16 cellular contexts compared by ENCODE assay signal in genomic region chr11:2581151-2581930, GRCh38.
DNase-seq lines count a peak whose midpoint lies in the region; ATAC-seq and TF ChIP-seq lines count a peak whose summit lies in the region.
"Had no signal": no experiment of that assay in that cellular context is flagged by ENCODE, and none has a peak within 500 bp of the region (broad histone marks: within the 10 kb centered on the region; RNA-seq: fewer than 3 reads in every experiment).

No MANE protein-coding gene starts in this region.

- no peak overlapping the region for H3K4me3 ChIP-seq in RWPE2 (ENCODE audit: severe bottlenecking)
- H3K4me3 ChIP-seq in GM23338: no peak overlapping the region

- H3K9me3 Mint-ChIP-seq in CD14-positive monocyte: no peaks in the 10 kb centered on the region
- H3K9me3 Mint-ChIP-seq in stimulated activated memory B cell treated with anti-CD40 and anti-IgM and Interleukin-4, amounts not matched to agents 10 μg/mL and 1 μg/mL and 100 μg/mL, for 72 hours: no peaks in the 10 kb centered on the region
- H3K9me3 Mint-ChIP-seq in GM23338: no peaks in the 10 kb centered on the region
- H3K9me3 Mint-ChIP-seq: stimulated activated naive B cell treated with anti-CD40 and anti-IgM and Interleukin-4, amounts not matched to agents 10 μg/mL and 1 μg/mL and 100 μg/mL, for 72 hours had no signal

- H3K27ac Mint-ChIP-seq in CD14-positive monocyte (no peak overlapping the region), GM23338 (no peak overlapping the region)
- H3K27ac Mint-ChIP-seq in stimulated activated memory B cell treated with anti-CD40 and anti-IgM and Interleukin-4, amounts not matched to agents 10 μg/mL and 1 μg/mL and 100 μg/mL, for 72 hours: no peak overlapping the region
- H3K27ac Mint-ChIP-seq: stimulated activated naive B cell treated with anti-CD40 and anti-IgM and Interleukin-4, amounts not matched to agents 10 μg/mL and 1 μg/mL and 100 μg/mL, for 72 hours had no signal

- H3K79me2 ChIP-seq in GM23338 (replicated peaks; ENCODE audit: insufficient read depth): no peaks in the 10 kb centered on the region
- H3K79me2 ChIP-seq: parathyroid adenoma had no signal

- no peaks in the 10 kb centered on the region for H4K20me1 ChIP-seq in GM23338 (replicated peaks; ENCODE audit: insufficient read depth)

- no peak overlapping the region for H3K27ac ChIP-seq in RWPE2 (ENCODE audit: poor library complexity, severe bottlenecking)
- H3K27ac ChIP-seq in GM23338 (ENCODE audit: low read depth): no peak overlapping the region
- H3K27ac ChIP-seq: C4-2B, parathyroid adenoma had no signal

- no peak overlapping the region for H3K4me2 ChIP-seq in GM23338

- H3K27me3 Mint-ChIP-seq in CD14-positive monocyte (ENCODE audit: low read depth in 3 of 3) (no peaks in the 10 kb centered on the region), GM23338 (ENCODE audit: insufficient read depth, low read depth, poor library complexity) (peaks cover 47% of the 10 kb centered on the region)
- H3K27me3 Mint-ChIP-seq in stimulated activated memory B cell treated with anti-CD40 and anti-IgM and Interleukin-4, amounts not matched to agents 10 μg/mL and 1 μg/mL and 100 μg/mL, for 72 hours: no peaks in the 10 kb centered on the region
- H3K27me3 Mint-ChIP-seq: stimulated activated naive B cell treated with anti-CD40 and anti-IgM and Interleukin-4, amounts not matched to agents 10 μg/mL and 1 μg/mL and 100 μg/mL, for 72 hours had no signal

- H3F3A ChIP-seq in GM23338 (replicated peaks; ENCODE audit: low read depth): no peaks in the 10 kb centered on the region

- DNase-seq in CD14-positive monocyte (ENCODE audit: low spot score) (peak; percentile 42), RWPE2 (ENCODE audit: low spot score) (peak; percentile 55), left cardiac atrium (peak; percentile 7), posterior cingulate gyrus (peak in 7 of 10 donors; percentile 1 to 79 (median 14)), GM23338 (ENCODE audit: low spot score) (no peak), midbrain (lab: John Stamatoyannopoulos, UW) (no peak)
- DNase-seq: mammary epithelial cell; NCI-H1092 treated with DMSO at 0.1 percent for 48 hours; NCI-H446; stimulated activated CD4-positive, alpha-beta T cell treated with anti-CD3 and anti-CD28 coated beads, Interleukin-4, amount 100 ng/mL, for 24 hours; stimulated activated naive B cell treated with anti-CD40 and anti-IgM and Interleukin-4, amounts not matched to agents 10 μg/mL and 1 μg/mL and 100 μg/mL, for 72 hours had no signal

- H3K36me3 ChIP-seq in RWPE2 (ENCODE audit: low read depth) (no peaks in the 10 kb centered on the region), GM23338 (ENCODE audit: insufficient read depth) (no peaks in the 10 kb centered on the region)

- H3K4me1 Mint-ChIP-seq in CD14-positive monocyte (no peaks in the 10 kb centered on the region), GM23338 (peaks cover 4% of the 10 kb centered on the region; the same call in 2 of the 3 replicates)
- no peaks in the 10 kb centered on the region for H3K4me1 Mint-ChIP-seq in stimulated activated memory B cell treated with anti-CD40 and anti-IgM and Interleukin-4, amounts not matched to agents 10 μg/mL and 1 μg/mL and 100 μg/mL, for 72 hours
- H3K4me1 Mint-ChIP-seq: stimulated activated naive B cell treated with anti-CD40 and anti-IgM and Interleukin-4, amounts not matched to agents 10 μg/mL and 1 μg/mL and 100 μg/mL, for 72 hours had no signal

- H2AFZ ChIP-seq in GM23338: no peak overlapping the region
- H2AFZ ChIP-seq: parathyroid adenoma had no signal

- H3K36me3 Mint-ChIP-seq in CD14-positive monocyte (peaks cover 20 to 44% of the 10 kb centered on the region in 2 donors), GM23338 (ENCODE audit: low read depth) (no peaks in the 10 kb centered on the region)
- H3K36me3 Mint-ChIP-seq in stimulated activated memory B cell treated with anti-CD40 and anti-IgM and Interleukin-4, amounts not matched to agents 10 μg/mL and 1 μg/mL and 100 μg/mL, for 72 hours: no peaks in the 10 kb centered on the region

- TF ChIP-seq CTCF in CD14-positive monocyte (IDR thresholded peaks at IDR 0.05): no peak
- TF ChIP-seq CTCF in RWPE2 (IDR thresholded peaks at IDR 0.05; ENCODE audit: poor library complexity, severe bottlenecking): no peak
- no peak for TF ChIP-seq CTCF in GM23338 (conservative IDR thresholded peaks at IDR 0.05; ENCODE audit: low read depth in 2 of 2)

- H3K4me3 Mint-ChIP-seq in CD14-positive monocyte (no peak overlapping the region), GM23338 (no peak overlapping the region)
- no peak overlapping the region for H3K4me3 Mint-ChIP-seq in stimulated activated memory B cell treated with anti-CD40 and anti-IgM and Interleukin-4, amounts not matched to agents 10 μg/mL and 1 μg/mL and 100 μg/mL, for 72 hours
- H3K4me3 Mint-ChIP-seq: stimulated activated naive B cell treated with anti-CD40 and anti-IgM and Interleukin-4, amounts not matched to agents 10 μg/mL and 1 μg/mL and 100 μg/mL, for 72 hours had no signal

- intact Hi-C loops in CD14-positive monocyte (cut with micrococcal nuclease) (no loop called here), left cardiac atrium (cut with DNase I) (no loop called here), posterior cingulate gyrus (cut with DNase I) (no loop called here)

- H3K27me3 ChIP-seq in RWPE2 (ENCODE audit: insufficient read depth, poor library complexity, severe bottlenecking): no peaks in the 10 kb centered on the region
- peaks cover 30% of the 10 kb centered on the region for H3K27me3 ChIP-seq in GM23338 (ENCODE audit: insufficient read depth)

- H3K4me1 ChIP-seq in RWPE2 (ENCODE audit: insufficient read depth, poor library complexity, severe bottlenecking) (no peaks in the 10 kb centered on the region), GM23338 (ENCODE audit: insufficient read depth) (no peaks in the 10 kb centered on the region)
- H3K4me1 ChIP-seq: parathyroid adenoma had no signal

- ATAC-seq in RWPE2 (ENCODE audit: low read depth) (no peak), left cardiac atrium (no peak), HG02642 (IDR thresholded peaks at IDR 0.05; ENCODE audit: poor library complexity, unreplicated experiment) (no peak), GM23338 (no peak)
- no peak for ATAC-seq in stimulated activated memory B cell treated with anti-CD40 and anti-IgM and Interleukin-4, amounts not matched to agents 10 μg/mL and 1 μg/mL and 100 μg/mL, for 72 hours
- ATAC-seq: Panc1; stimulated activated naive B cell treated with anti-CD40 and anti-IgM and Interleukin-4, amounts not matched to agents 10 μg/mL and 1 μg/mL and 100 μg/mL, for 72 hours had no signal

- no peaks in the 10 kb centered on the region for H3K9me2 ChIP-seq in GM23338 (ENCODE audit: insufficient read depth)

- no peaks in the 10 kb centered on the region for H3K9me3 ChIP-seq in RWPE2 (ENCODE audit: severe bottlenecking)

TF ChIP-seq in GM23338, 12 proteins besides CTCF, POLR2A, EP300 and RAD21 (continues in another document):
- TF ChIP-seq ETS1 (IDR thresholded peaks at IDR 0.05) (no peak), REST (IDR thresholded peaks at IDR 0.05; ENCODE audit: unreplicated experiment) (no peak), STAT1 (IDR thresholded peaks at IDR 0.05; ENCODE audit: unreplicated experiment) (no peak), EZH2phosphoT487 (IDR thresholded peaks at IDR 0.05; ENCODE audit: unreplicated experiment) (no peak), POLR2AphosphoS5 (IDR thresholded peaks at IDR 0.05; ENCODE audit: low read depth) (no peak)

Comparison
In these comparisons a context has a peak if more than half of its experiments do, and no peak if none do; other contexts are left out.
1. DNase-seq: peak in CD14-positive monocyte (single experiment), RWPE2 (single experiment), left cardiac atrium (single experiment) and posterior cingulate gyrus (7 of 10); none in GM23338 (single experiment) and midbrain (single experiment).